Comparison of ENCODE assay signal across 15 cellular contexts in genomic region chr4:5784960-5785611, GRCh38.
DNase-seq lines count a peak whose midpoint lies in the region; ATAC-seq, FAIRE-seq and TF ChIP-seq lines count a peak whose summit lies in the region.
"Had no signal": no experiment of that assay in that cellular context is flagged by ENCODE, and none has a peak within 500 bp of the region (broad histone marks: within the 10 kb centered on the region; RNA-seq: fewer than 3 reads in every experiment).

No MANE protein-coding gene starts in this region.

- no peak overlapping the region for H3K4ac ChIP-seq in H1 (replicated peaks; ENCODE audit: insufficient read length, low read depth, low read length)

- no peak overlapping the region for H4K5ac ChIP-seq in H1 (ENCODE audit: insufficient read length, low read depth, low read length)

- no peak overlapping the region for H4K8ac ChIP-seq in H1 (ENCODE audit: extremely low read depth, insufficient read depth, low read length)

- H3K4me1 ChIP-seq in H1 (replicated peaks in 1 of 4; ENCODE audit: control insufficient read depth in 3 of 4, insufficient read depth in 4 of 4, low read length in 3 of 4) (peaks cover 0 to 2% (median 1%) of the 10 kb centered on the region in 4 experiments; a peak in 1 of 7 replicates), heart right ventricle (peaks cover 0 to 7% (median 0%) of the 10 kb centered on the region in 9 donors), spleen (no peaks in the 10 kb centered on the region)
- H3K4me1 ChIP-seq: left lung had no signal

- H3K27me3 ChIP-seq in H1 (replicated peaks in 1 of 4; ENCODE audit: control insufficient read depth in 3 of 4, extremely low read depth in 1 of 4, insufficient read depth in 3 of 4, low read length in 3 of 4) = no peaks in the 10 kb centered on the region
- H3K27me3 ChIP-seq in heart right ventricle = no peaks in the 10 kb centered on the region
- H3K27me3 ChIP-seq in spleen (replicated peaks in 1 of 7) = no peaks in the 10 kb centered on the region
- H3K27me3 ChIP-seq: left lung had no signal

- H3K4me3 ChIP-seq in H1 (ENCODE audit: extremely low read depth in 1 of 4, insufficient read depth in 2 of 4, low read depth in 3 of 4, low read length in 4 of 4) = no peak overlapping the region
- no peak overlapping the region for H3K4me3 ChIP-seq in heart right ventricle
- no peak overlapping the region for H3K4me3 ChIP-seq in spleen
- H3K4me3 ChIP-seq: left lung had no signal

- TF ChIP-seq RAD21 in H1 (IDR thresholded peaks at IDR 0.05 in 1 of 2, conservative IDR thresholded peaks at IDR 0.05 in 1 of 2; ENCODE audit: low read depth in 2 of 2, low read length in 2 of 2) = peak; percentile 9 to 21; a peak in 2 of 4 replicates

- H3K4me2 ChIP-seq in H1 (ENCODE audit: insufficient read depth in 1 of 2, low read depth in 2 of 2, low read length in 2 of 2) = no peak overlapping the region

- DNase-seq in RPMI7951 (ENCODE audit: low read depth) (peak; percentile 43), H1 (ENCODE audit: low read depth in 1 of 2, low spot score in 2 of 2) (peak in 1 of 2 experiments; percentile 43), heart right ventricle (no peak), spleen (peak; percentile 17), amygdala (lab: John Stamatoyannopoulos, UW) (no peak), inferior parietal cortex (ENCODE audit: extremely low spot score) (no peak)
- DNase-seq in central memory CD4-positive, alpha-beta T cell = no peak
- DNase-seq: activated CD4-positive, CD25-positive, alpha-beta regulatory T cell treated with anti-CD3 and anti-CD28 coated beads, Interleukin-2, amount 50 U/mL, for 72 hours; activated T-cell treated with anti-CD3 and anti-CD28 coated beads, Interleukin-2, amount 50 U/mL, for 24 hours; effector CD4-positive, alpha-beta T cell; left lung; NCI-H2171; OCI-M1; small intestine had no signal

- no peak overlapping the region for H3K14ac ChIP-seq in H1 (ENCODE audit: insufficient read length)

- H3K18ac ChIP-seq in H1 (ENCODE audit: extremely low read depth, low read length) = no peak overlapping the region

- no peak for FAIRE-seq in H1 (lab: Jason Lieb, UNC)
- FAIRE-seq: HTR-8/SVneo, small intestine had no signal

- H3K36me3 ChIP-seq in H1 (ENCODE audit: control insufficient read depth in 2 of 4, insufficient read depth in 4 of 4, low read length in 3 of 4) = peaks cover 0 to 4% (median 4%) of the 10 kb centered on the region in 4 experiments; a peak in 5 of 8 replicates
- H3K36me3 ChIP-seq in heart right ventricle = peaks cover 0 to 21% (median 0%) of the 10 kb centered on the region in 9 donors
- peaks cover 0 to 15% (median 0%) of the 10 kb centered on the region in 6 donors for H3K36me3 ChIP-seq in spleen

- TF ChIP-seq EP300 in H1 (IDR thresholded peaks at IDR 0.05; ENCODE audit: borderline replicate concordance in 1 of 2, low read depth in 2 of 2, low read length in 2 of 2) = no peak

- H2BK15ac ChIP-seq in H1 (ENCODE audit: low read length) = no peak overlapping the region

- intact Hi-C loops in heart right ventricle (cut with DNase I) (loop anchor here in 1 of 10 donors (10.0 kb wide), 1 partner anchor 1300 kb away; no protein-coding TSS in a partner anchor), spleen (cut with DNase I; ENCODE audit: low total_unique reads) (no loop called here)

- peak in 1 of 3 experiments; percentile 23; a peak in 2 of 4 replicates for TF ChIP-seq CTCF in H1 (IDR thresholded peaks at IDR 0.05; ENCODE audit: control extremely low read depth in 1 of 3, insufficient read depth in 1 of 3, low read depth in 1 of 3, low read length in 3 of 3)
- TF ChIP-seq CTCF in heart right ventricle (IDR thresholded peaks at IDR 0.05) = no peak
- TF ChIP-seq CTCF in spleen (IDR thresholded peaks at IDR 0.05 in 8 of 11, conservative IDR thresholded peaks at IDR 0.05 in 3 of 11) = no peak

- H2BK5ac ChIP-seq in H1 (ENCODE audit: low read depth, low read length) = 0 out of 2 replicates have a peak overlapping the region, but pooled peaks have one; percentile 28

- H3K27ac ChIP-seq in H1 (ENCODE audit: low read depth, low read length) = no peak overlapping the region
- H3K27ac ChIP-seq in heart right ventricle = peak overlapping the region in 5 of 10 donors; percentile 19 to 50 (median 46)
- H3K27ac ChIP-seq in spleen = no peak overlapping the region
- H3K27ac ChIP-seq: left lung had no signal

- no peaks in the 10 kb centered on the region for H3K79me1 ChIP-seq in H1 (ENCODE audit: low read depth, low read length)

- H4K91ac ChIP-seq in H1 (replicated peaks; ENCODE audit: insufficient read length, low read length) = no peak overlapping the region

- no peaks in the 10 kb centered on the region for H3K79me2 ChIP-seq in H1 (ENCODE audit: control insufficient read depth in 1 of 2, insufficient read depth in 2 of 2, low read length in 2 of 2)

- H2AK5ac ChIP-seq in H1 (ENCODE audit: low read depth, low read length) = no peak overlapping the region

- 75% methylated on average over 9 of the region's 9 CpGs; no CpG with 5 or more reads in 1 of the 2 experiments for WGBS in H1 (ENCODE audit: extremely low coverage in 1 of 2, insufficient coverage in 1 of 2, insufficient read length in 1 of 2, insufficient replicate concordance in 2 of 2, low coverage in 1 of 2, low lambda C conversion rate in 2 of 2, missing lambda C conversion rate in 1 of 2), 2 experiments
- WGBS in heart right ventricle, 2 donors = 77 to 80% methylated on average over 9 of the region's 9 CpGs
- 88 to 93% (median 92%) methylated on average over 9 of the region's 9 CpGs for WGBS in spleen, 5 donors

- peaks cover 3% of the 10 kb centered on the region for H3K23me2 ChIP-seq in H1 (ENCODE audit: low read depth, low read length)

- H2BK120ac ChIP-seq in H1 (replicated peaks; ENCODE audit: low read depth, low read length) = no peak overlapping the region

- no peak overlapping the region for H2AFZ ChIP-seq in H1 (ENCODE audit: low read length)

- H3K9me3 ChIP-seq in H1 (ENCODE audit: insufficient read depth in 2 of 2, low read depth in 1 of 2, low read length in 1 of 2) (no peaks in the 10 kb centered on the region), heart right ventricle (no peaks in the 10 kb centered on the region), spleen (peaks cover 0 to 9% (median 0%) of the 10 kb centered on the region in 8 donors)
- H3K9me3 ChIP-seq: left lung had no signal

- POLR2A ChIA-PET in H1 (lab: Charles Lee; ENCODE audit: partially characterized antibody) = no interaction called here

- H3K56ac ChIP-seq in H1 (replicated peaks; ENCODE audit: insufficient read length, low read depth, low read length) = no peak overlapping the region

- H3K23ac ChIP-seq in H1 (ENCODE audit: insufficient read length) = no peak overlapping the region

- no peak for TF ChIP-seq POLR2A in H1 (IDR thresholded peaks at IDR 0.05; ENCODE audit: control extremely low read depth in 1 of 2, low read depth in 2 of 2, low read length in 2 of 2)
- TF ChIP-seq POLR2A in spleen (IDR thresholded peaks at IDR 0.05) = no peak

- H2BK12ac ChIP-seq in H1 (ENCODE audit: low read depth, low read length) = no peak overlapping the region

- H3K9ac ChIP-seq in H1 (replicated peaks in 1 of 4; ENCODE audit: extremely low read depth in 1 of 4, low read depth in 3 of 4, low read length in 3 of 4) = no peak overlapping the region

- ATAC-seq in heart right ventricle = peak in 7 of 8 donors; percentile 41 to 82 (median 61)
- ATAC-seq: left lung had no signal

- peaks cover 0 to 5% of the 10 kb centered on the region in 2 experiments for H4K20me1 ChIP-seq in H1 (replicated peaks in 1 of 2; ENCODE audit: control insufficient read depth in 1 of 2, insufficient read depth in 2 of 2, low read length in 2 of 2)

- no peak overlapping the region for H2BK20ac ChIP-seq in H1 (ENCODE audit: low read length)

- CTCF ChIA-PET in H1 (lab: Charles Lee; ENCODE audit: partially characterized antibody) = interaction anchor here (0.7 to 1.6 kb wide), 4 partner anchors 15 to 386 kb away, joined by 3 to 5 read pairs (median 4); partner anchors contain the start of gene EVC

TF ChIP-seq in H1, 55 proteins besides CTCF, POLR2A, EP300 and RAD21 (continues in another document):
- TF ChIP-seq RXRA (IDR thresholded peaks at IDR 0.05; ENCODE audit: insufficient read depth, low read depth, low read length) = no peak

Comparison
In these comparisons a context has a peak if more than half of its experiments do, and no peak if none do; other contexts are left out.
1. DNase-seq: peak in RPMI7951 (single experiment) and spleen (single experiment); none in heart right ventricle (0 of 2), amygdala (0 of 56), inferior parietal cortex (single experiment) and central memory CD4-positive, alpha-beta T cell (single experiment).